8 cellular contexts compared by ENCODE assay signal in genomic region chr4:75724867-75725724, GRCh38. TPM values are rescaled to one million over a fixed set of nuclear protein-coding genes. Genes with fewer than 3 reads are reported as not detected.
DNase-seq lines count a peak whose midpoint lies in the region; ATAC-seq and TF ChIP-seq lines count a peak whose summit lies in the region.

No MANE protein-coding gene starts in this region.

- no peaks in the 10 kb centered on the region for H3K27me3 ChIP-seq in A673 (replicated peaks; ENCODE audit: insufficient read depth, low read depth, low read length, poor library complexity)

- H3K4me3 ChIP-seq in A673 (ENCODE audit: low read depth, low read length, poor library complexity, severe bottlenecking) = peak overlapping the region; percentile 84
- H3K4me3 ChIP-seq in mesodermal cell (ENCODE audit: extremely low read depth, insufficient read depth, low read length, poor library complexity, severe bottlenecking) = peak overlapping the region; percentile 96

- peak overlapping the region; percentile 95 for H3K4me3 Mint-ChIP-seq in endothelial cell (ENCODE audit: unreplicated experiment)

- peak; percentile 49 for DNase-seq in A673 (ENCODE audit: low spot score)
- DNase-seq in NCI-H446 treated with DMSO at 0.1 percent for 48 hours (lab: John Stamatoyannopoulos, UW) = peak; percentile 18
- DNase-seq in activated CD8-positive, alpha-beta memory T cell treated with anti-CD3 and anti-CD28 coated beads for 24 hours = peak; percentile 77
- peak; percentile 77 for DNase-seq in endothelial cell (ENCODE audit: low spot score)
- DNase-seq in stimulated activated CD8-positive, alpha-beta memory T cell treated with anti-CD3 and anti-CD28 coated beads, Interleukin-15, amount 100 ng/mL, for 24 hours (ENCODE audit: low read depth) = peak; percentile 26

- H3K36me3 ChIP-seq in A673 (ENCODE audit: insufficient read depth, low read length, poor library complexity, severe bottlenecking) (no peaks in the 10 kb centered on the region), mesodermal cell (ENCODE audit: control insufficient read depth, insufficient read depth, low read length) (peaks cover under 1% of the 10 kb centered on the region)

- H3K27ac Mint-ChIP-seq in endothelial cell (ENCODE audit: unreplicated experiment) = peak overlapping the region; percentile 95

- intact Hi-C loops in A673 (cut with micrococcal nuclease; ENCODE audit: unreplicated experiment) = loop anchor here (5.0 kb wide), 1 partner anchor 53 kb away; the partner anchor contains the start of gene G3BP2

- 0% methylated on average over 28 to 45 of the region's 50 CpGs for WGBS in mesodermal cell (ENCODE audit: insufficient coverage in 2 of 2), 2 experiments

- peaks cover 11% of the 10 kb centered on the region for H3K27me3 Mint-ChIP-seq in endothelial cell (ENCODE audit: unreplicated experiment)

- H3K27ac ChIP-seq in A673 (ENCODE audit: low read depth, low read length, poor library complexity, severe bottlenecking) = peak overlapping the region; percentile 89
- peak overlapping the region; percentile 100 for H3K27ac ChIP-seq in mesodermal cell (ENCODE audit: low read depth, low read length, severe bottlenecking)

- CTCF ChIA-PET in A673 (lab: Charles Lee) = interaction anchor here (0.7 to 1.7 kb wide), 3 partner anchors 15 to 141 kb away, joined by 3 read pairs; no protein-coding TSS in a partner anchor

- TF ChIP-seq CTCF in A673 (conservative IDR thresholded peaks at IDR 0.05; ENCODE audit: low read depth, low read length) = no peak
- TF ChIP-seq CTCF in endothelial cell (IDR thresholded peaks at IDR 0.05; ENCODE audit: unreplicated experiment) = no peak

- ATAC-seq in GM18519 (IDR thresholded peaks at IDR 0.05; ENCODE audit: low FRiP score, unreplicated experiment) (peak; percentile 37), HG03064 (IDR thresholded peaks at IDR 0.05; ENCODE audit: low read depth, unreplicated experiment) (peak; percentile 41)

- no peaks in the 10 kb centered on the region for H3K9me3 Mint-ChIP-seq in endothelial cell (ENCODE audit: unreplicated experiment)

- no peaks in the 10 kb centered on the region for H3K36me3 Mint-ChIP-seq in endothelial cell (ENCODE audit: low read depth, unreplicated experiment)

- H3K9me3 ChIP-seq in A673 (ENCODE audit: low read depth, low read length, poor library complexity, severe bottlenecking) = no peaks in the 10 kb centered on the region
- no peaks in the 10 kb centered on the region for H3K9me3 ChIP-seq in mesodermal cell (ENCODE audit: control insufficient read depth, low read length)

- BruUV-seq in A673 (replicated peaks; lab: Mats Ljungman, UMichigan) = TSS peak; percentile 66

- H3K4me1 ChIP-seq in A673 (ENCODE audit: insufficient read depth, low read length, poor library complexity, severe bottlenecking) (no peaks in the 10 kb centered on the region), mesodermal cell (ENCODE audit: control insufficient read depth, insufficient read depth, low read length, poor library complexity, severe bottlenecking) (peaks cover 17% of the 10 kb centered on the region)

- POLR2A ChIA-PET in A673 (lab: Charles Lee; ENCODE audit: low non-redundant PET) = no interaction called here

- H3K4me1 Mint-ChIP-seq in endothelial cell (ENCODE audit: unreplicated experiment) = peaks cover 23% of the 10 kb centered on the region

RNA-seq across cellular contexts. Expression of gene USO1, which starts 0.7 kb away (rescaled TPM):
- total RNA-seq in A673 (2021) (35.6 and 36.1 TPM in 2 replicates), endothelial cell (ENCODE audit: unreplicated experiment) (48.5 TPM)
- 78.9 TPM for polyA plus RNA-seq in mesodermal cell (2013, experiment 1 of 2)
- 94.5 TPM for polyA plus RNA-seq in mesodermal cell (2013, experiment 2 of 2)

RNA-seq across cellular contexts. Expression of gene G3BP2, which starts 51.9 kb away (rescaled TPM):
- 104 and 124 TPM in 2 replicates for total RNA-seq in A673 (2021)
- total RNA-seq in endothelial cell (ENCODE audit: unreplicated experiment) = 209 TPM
- polyA plus RNA-seq in mesodermal cell (2013, experiment 1 of 2) = 157 TPM
- polyA plus RNA-seq in mesodermal cell (2013, experiment 2 of 2) = 159 TPM

Comparison
In these comparisons a context has a peak if more than half of its experiments do, and no peak if none do; other contexts are left out.
1. Peak in every context shown above with its lines: DNase-seq, ATAC-seq, H3K4me3 ChIP-seq and H3K27ac ChIP-seq.
2. DNase-seq: peak in every context shown above with its lines; median percentile 77 in activated CD8-positive, alpha-beta memory T cell treated with anti-CD3 and anti-CD28 coated beads for 24 hours; 77 in endothelial cell; 49 in A673; 26 in stimulated activated CD8-positive, alpha-beta memory T cell treated with anti-CD3 and anti-CD28 coated beads, Interleukin-15, amount 100 ng/mL, for 24 hours; 18 in NCI-H446 treated with DMSO at 0.1 percent for 48 hours.